9 cellular contexts compared by ENCODE assay signal in genomic region chr13:41007359-41008118, GRCh38. TPM values are rescaled to one million over a fixed set of nuclear protein-coding genes. Genes with fewer than 3 reads are reported as not detected.
A peak's percentile ranks its signal among the peaks of the same experiment; 100 is the strongest.
DNase-seq lines count a peak whose midpoint lies in the region; ATAC-seq and TF ChIP-seq lines count a peak whose summit lies in the region.
"Had no signal": no experiment of that assay in that cellular context is flagged by ENCODE, and none has a peak within 500 bp of the region (broad histone marks: within the 10 kb centered on the region; RNA-seq: fewer than 3 reads in every experiment).

No MANE protein-coding gene starts in this region.

- DNase-seq in GM12864 (ENCODE audit: low read depth): no peak
- no peak for DNase-seq in activated naive CD4-positive, alpha-beta T cell treated with anti-CD3 and anti-CD28 coated beads, Interleukin-2, amount 50 U/mL, for 72 hours (ENCODE audit: low spot score in 2 of 2)
- DNase-seq in naive thymus-derived CD4-positive, alpha-beta T cell: no peak
- no peak for DNase-seq in adrenal gland
- no peak for DNase-seq in Ammon's horn (ENCODE audit: low spot score)
- DNase-seq in NCI-H748 treated with DMSO at 0.1 percent for 48 hours (lab: John Stamatoyannopoulos, UW): no peak
- DNase-seq: NCI-H1092 had no signal

- peak overlapping the region; percentile 46; the same call in 1 of the 2 replicates for H3K9ac ChIP-seq in KMS-11

- peak overlapping the region; percentile 30 to 89 for H3K27ac Mint-ChIP-seq in activated naive CD4-positive, alpha-beta T cell treated with anti-CD3 and anti-CD28 coated beads, Interleukin-2, amount 50 U/mL, for 72 hours
- H3K27ac Mint-ChIP-seq in naive thymus-derived CD4-positive, alpha-beta T cell: peak overlapping the region; percentile 63 to 93 (median 87)

- H3K27me3 Mint-ChIP-seq in naive thymus-derived CD4-positive, alpha-beta T cell: no peaks in the 10 kb centered on the region

- H3K27me3 ChIP-seq in KMS-11 (ENCODE audit: insufficient read depth, low read depth) (no peaks in the 10 kb centered on the region), adrenal gland (no peaks in the 10 kb centered on the region)
- H3K27me3 ChIP-seq in naive thymus-derived CD4-positive, alpha-beta T cell (ENCODE audit: control insufficient read depth in 2 of 2, insufficient read depth in 2 of 2, low read length in 2 of 2): no peaks in the 10 kb centered on the region

- peak overlapping the region; percentile 34 to 88 (median 78) for H3K4me3 Mint-ChIP-seq in naive thymus-derived CD4-positive, alpha-beta T cell

- peak; percentile 15 for TF ChIP-seq CTCF in GM12864 (IDR thresholded peaks at IDR 0.05; ENCODE audit: low read depth, low read length, missing control alignments)
- TF ChIP-seq CTCF in KMS-11 (conservative IDR thresholded peaks at IDR 0.05; ENCODE audit: low read depth, low read length): no peak
- TF ChIP-seq CTCF in adrenal gland (IDR thresholded peaks at IDR 0.05): no peak

- intact Hi-C loops in naive thymus-derived CD4-positive, alpha-beta T cell (cut with micrococcal nuclease): loop anchor here (1.0 kb wide), 2 partner anchors 8 to 10 kb away; no protein-coding TSS in a partner anchor
- intact Hi-C loops in adrenal gland (cut with DNase I): no loop called here

- peak; percentile 49 to 71 for ATAC-seq in activated naive CD4-positive, alpha-beta T cell treated with anti-CD3 and anti-CD28 coated beads, Interleukin-2, amount 50 U/mL, for 72 hours
- peak; percentile 27 for ATAC-seq in naive thymus-derived CD4-positive, alpha-beta T cell
- no peak for ATAC-seq in HG03135 (IDR thresholded peaks at IDR 0.05; ENCODE audit: unreplicated experiment)

- H3K4me1 Mint-ChIP-seq in naive thymus-derived CD4-positive, alpha-beta T cell: peaks cover 59 to 89% (median 82%) of the 10 kb centered on the region in 7 donors

- H3K4me2 ChIP-seq in KMS-11: peak overlapping the region; percentile 96

- CTCF ChIA-PET in naive thymus-derived CD4-positive, alpha-beta T cell (lab: Charles Lee): interaction anchor here (0.7 kb wide), 1 partner anchor 9 kb away, joined by 5 read pairs; no protein-coding TSS in a partner anchor

- no peak for TF ChIP-seq POLR2A in adrenal gland (IDR thresholded peaks at IDR 0.05)

- H3K27ac ChIP-seq in KMS-11: peak overlapping the region; percentile 81
- peak overlapping the region; percentile 67 for H3K27ac ChIP-seq in naive thymus-derived CD4-positive, alpha-beta T cell (ENCODE audit: low read depth, low read length)
- H3K27ac ChIP-seq in adrenal gland: no peak overlapping the region

- H3K36me3 ChIP-seq in KMS-11 (ENCODE audit: insufficient read depth) (no peaks in the 10 kb centered on the region), adrenal gland (replicated peaks in 1 of 2) (no peaks in the 10 kb centered on the region)
- H3K36me3 ChIP-seq in naive thymus-derived CD4-positive, alpha-beta T cell (ENCODE audit: control insufficient read depth in 2 of 3, insufficient read depth in 3 of 3, low read length in 3 of 3): no peaks in the 10 kb centered on the region

- no peaks in the 10 kb centered on the region for H3K9me3 Mint-ChIP-seq in activated naive CD4-positive, alpha-beta T cell treated with anti-CD3 and anti-CD28 coated beads, Interleukin-2, amount 50 U/mL, for 72 hours
- H3K9me3 Mint-ChIP-seq in naive thymus-derived CD4-positive, alpha-beta T cell: no peaks in the 10 kb centered on the region

- WGBS in adrenal gland, 4 donors: 67 to 81% (median 74%) methylated on average over 5 of the region's 5 CpGs

- H3K4me3 ChIP-seq in GM12864 (ENCODE audit: low read depth, low read length): peak overlapping the region; percentile 42; the same call in 1 of the 2 replicates
- H3K4me3 ChIP-seq in KMS-11 (IDR thresholded peaks at IDR 0.05; ENCODE audit: insufficient read depth, low read depth, low read length): no peak overlapping the region
- peak overlapping the region; percentile 35 for H3K4me3 ChIP-seq in naive thymus-derived CD4-positive, alpha-beta T cell (ENCODE audit: low read length)
- H3K4me3 ChIP-seq in adrenal gland: no peak overlapping the region

- H2AFZ ChIP-seq in KMS-11 (ENCODE audit: low read depth): no peak overlapping the region

- H3K4me1 ChIP-seq in KMS-11 (ENCODE audit: low read depth, poor library complexity, severe bottlenecking): peaks cover 97% of the 10 kb centered on the region
- H3K4me1 ChIP-seq in naive thymus-derived CD4-positive, alpha-beta T cell (ENCODE audit: control insufficient read depth in 2 of 2, insufficient read depth in 2 of 2, low read length in 2 of 2): peaks cover 64 to 70% of the 10 kb centered on the region in 2 donors
- peaks cover 0 to 43% of the 10 kb centered on the region in 2 donors for H3K4me1 ChIP-seq in adrenal gland (replicated peaks in 1 of 2)

- H3K79me2 ChIP-seq in KMS-11 (ENCODE audit: insufficient read depth, low read depth): peaks cover 96% of the 10 kb centered on the region

- H3K9me3 ChIP-seq in naive thymus-derived CD4-positive, alpha-beta T cell (ENCODE audit: control insufficient read depth in 2 of 3, low read length in 3 of 3): no peaks in the 10 kb centered on the region
- H3K9me3 ChIP-seq in adrenal gland (replicated peaks in 1 of 3): no peaks in the 10 kb centered on the region

- H3K36me3 Mint-ChIP-seq in activated naive CD4-positive, alpha-beta T cell treated with anti-CD3 and anti-CD28 coated beads, Interleukin-2, amount 50 U/mL, for 72 hours: peaks cover 0 to 5% of the 10 kb centered on the region in 2 donors
- peaks cover 0 to 23% (median 10%) of the 10 kb centered on the region in 5 donors for H3K36me3 Mint-ChIP-seq in naive thymus-derived CD4-positive, alpha-beta T cell

- POLR2A ChIA-PET in naive thymus-derived CD4-positive, alpha-beta T cell (lab: Charles Lee): interaction anchor here (0.8 to 5.0 kb wide), 8 partner anchors 9 to 1055 kb away, joined by 3 to 43 read pairs (median 4); partner anchors contain the start of genes ELF1 and WBP4

- no peaks in the 10 kb centered on the region for H4K20me1 ChIP-seq in KMS-11 (ENCODE audit: insufficient read depth)

RNA-seq across cellular contexts. Expression of gene ELF1, which starts 11.6 kb away (rescaled TPM):
- total RNA-seq in activated naive CD4-positive, alpha-beta T cell treated with anti-CD3 and anti-CD28 coated beads, Interleukin-2, amount 50 U/mL, for 72 hours: 10 to 100 TPM; 62.0 to 86.2 TPM
- total RNA-seq in naive thymus-derived CD4-positive, alpha-beta T cell: 100 to 1,000 TPM; 117 to 193 (median 180) TPM
- polyA plus RNA-seq in naive thymus-derived CD4-positive, alpha-beta T cell: 100 to 1,000 TPM; 134 to 142 TPM
- total RNA-seq in adrenal gland: 10 to 100 TPM; 27.6 to 64.3 (median 54.1) TPM
- polyA plus RNA-seq in adrenal gland: 10 to 100 TPM in 2 of 3 donors, 1 to 10 TPM in 1; 6.3 to 36.1 (median 10.4) TPM

RNA-seq across cellular contexts. Expression of gene WBP4, which starts 53.8 kb away (rescaled TPM):
- 10 to 100 TPM in 1 of 2 donors, 1 to 10 TPM in 1; 5.5 to 11.4 TPM for total RNA-seq in activated naive CD4-positive, alpha-beta T cell treated with anti-CD3 and anti-CD28 coated beads, Interleukin-2, amount 50 U/mL, for 72 hours
- 1 to 10 TPM; 6.5 to 9.8 (median 8.6) TPM for total RNA-seq in naive thymus-derived CD4-positive, alpha-beta T cell
- polyA plus RNA-seq in naive thymus-derived CD4-positive, alpha-beta T cell: 1 to 10 TPM; 2.8 to 4.8 TPM
- 10 to 100 TPM in 5 of 8 donors, 1 to 10 TPM in 3; 8.1 to 19.1 (median 11.5) TPM for total RNA-seq in adrenal gland
- 10 to 100 TPM; 21.2 to 28.5 (median 28.0) TPM for polyA plus RNA-seq in adrenal gland

Comparison
In these comparisons a context has a peak if more than half of its experiments do, and no peak if none do; other contexts are left out.
1. H3K4me3 ChIP-seq: peak in GM12864 (single experiment) and naive thymus-derived CD4-positive, alpha-beta T cell (single experiment); none in KMS-11 (single experiment) and adrenal gland (0 of 4).
2. H3K27ac ChIP-seq: peak in KMS-11 (single experiment) and naive thymus-derived CD4-positive, alpha-beta T cell (single experiment); none in adrenal gland (0 of 5).
3. intact Hi-C loops: an anchor here in naive thymus-derived CD4-positive, alpha-beta T cell (1.0 kb wide); none called in adrenal gland.